ENCODE assay signal across 14 cellular contexts in genomic region chr3:189157232-189158007, GRCh38. TPM values are rescaled to one million over a fixed set of nuclear protein-coding genes. Genes with fewer than 3 reads are reported as not detected.
DNase-seq lines count a peak whose midpoint lies in the region; ATAC-seq and TF ChIP-seq lines count a peak whose summit lies in the region.
"Had no signal": no experiment of that assay in that cellular context is flagged by ENCODE, and none has a peak within 500 bp of the region (broad histone marks: within the 10 kb centered on the region; RNA-seq: fewer than 3 reads in every experiment).

No MANE protein-coding gene starts in this region.

- intact Hi-C loops in psoas muscle (cut with DNase I) = no loop called here

- no peaks in the 10 kb centered on the region for H3K4me1 ChIP-seq in psoas muscle
- H3K4me1 ChIP-seq in effector memory CD4-positive, alpha-beta T cell (ENCODE audit: control insufficient read depth, insufficient read depth, low read length, poor library complexity, severe bottlenecking) = no peaks in the 10 kb centered on the region
- H3K4me1 ChIP-seq: A549, BE2C had no signal

- H3K4me3 ChIP-seq in epithelial cell of esophagus (ENCODE audit: low read length) = no peak overlapping the region
- H3K4me3 ChIP-seq in psoas muscle = no peak overlapping the region
- no peak overlapping the region for H3K4me3 ChIP-seq in effector memory CD4-positive, alpha-beta T cell (ENCODE audit: insufficient read depth, low read depth, low read length, poor library complexity, severe bottlenecking)
- H3K4me3 ChIP-seq: A549 had no signal

- no peaks in the 10 kb centered on the region for H3K27me3 ChIP-seq in psoas muscle (ENCODE audit: insufficient read depth in 3 of 3, low read length in 2 of 3)
- no peaks in the 10 kb centered on the region for H3K27me3 ChIP-seq in effector memory CD4-positive, alpha-beta T cell (replicated peaks; ENCODE audit: control insufficient read depth, insufficient read depth, low read length, poor library complexity, severe bottlenecking)
- H3K27me3 ChIP-seq: BE2C had no signal

- H3K27ac ChIP-seq in psoas muscle = peak overlapping the region; percentile 14
- no peak overlapping the region for H3K27ac ChIP-seq in effector memory CD4-positive, alpha-beta T cell (ENCODE audit: insufficient read depth, low read length, poor library complexity, severe bottlenecking)
- H3K27ac ChIP-seq: A549, C4-2B had no signal

- no peak for TF ChIP-seq CTCF in epithelial cell of esophagus (IDR thresholded peaks at IDR 0.05; ENCODE audit: insufficient read depth, low read depth, low read length, missing control alignments)
- TF ChIP-seq CTCF in psoas muscle (IDR thresholded peaks at IDR 0.05) = no peak

- 68 to 81% (median 68%) methylated on average over 11 of the region's 11 CpGs for WGBS in psoas muscle, 3 donors

- no peaks in the 10 kb centered on the region for H3K36me3 ChIP-seq in psoas muscle (ENCODE audit: insufficient read depth in 1 of 2, low read depth in 1 of 2)
- H3K36me3 ChIP-seq in effector memory CD4-positive, alpha-beta T cell (ENCODE audit: control insufficient read depth, insufficient read depth, low read length) = no peaks in the 10 kb centered on the region
- H3K36me3 ChIP-seq: BE2C had no signal

- H3K9me3 ChIP-seq in psoas muscle = no peaks in the 10 kb centered on the region
- H3K9me3 ChIP-seq in effector memory CD4-positive, alpha-beta T cell (ENCODE audit: control insufficient read depth, low read length) = no peaks in the 10 kb centered on the region
- H3K9me3 ChIP-seq: A549, BE2C, Caco-2 had no signal

- DNase-seq in G401 (ENCODE audit: low spot score) (peak; percentile 100), SK-MEL-5 (ENCODE audit: low read depth, low spot score) (peak; percentile 15), epithelial cell of esophagus (ENCODE audit: low read depth) (peak; percentile 13), psoas muscle (no peak), SHP77 treated with DMSO at 0.1 percent for 48 hours (lab: John Stamatoyannopoulos, UW) (no peak)
- DNase-seq in effector memory CD4-positive, alpha-beta T cell = no peak
- no peak for DNase-seq in stimulated activated CD4-positive, alpha-beta T cell treated with anti-CD3 and anti-CD28 coated beads, Interleukin-15, amount 100 ng/mL, for 24 hours
- DNase-seq: BE2C; Caco-2; CD4-positive, alpha-beta memory T cell; DND-41 had no signal

- in situ Hi-C loops in G401 (cut with HindIII; ENCODE audit: low sequenced_read_pairs) = no loop called here
- in situ Hi-C loops in SK-MEL-5 (cut with HindIII; ENCODE audit: low pct_unique_long_range_greater_than_20kb, low sequenced_read_pairs) = no loop called here

- peak; percentile 44 to 54 (median 48) for ATAC-seq in psoas muscle
- ATAC-seq: A549, HCT116 had no signal

RNA-seq across cellular contexts. Expression of gene TPRG1, which starts 14.4 kb away (rescaled TPM):
- total RNA-seq in G401 (2014; rRNA removed; shearing (Covaris generic)) = not detected in 2 replicates
- total RNA-seq in SK-MEL-5 (2014; rRNA removed; shearing (Covaris generic)) = 0.45 TPM in 1 of 2 replicates, not detected in the other
- not detected in 2 replicates for polyA plus RNA-seq in SK-MEL-5 (2015; cell fraction: cytosol; rRNA removed)
- not detected in 2 replicates for polyA plus RNA-seq in SK-MEL-5 (2015; cell fraction: nucleus; rRNA removed)
- total RNA-seq in psoas muscle = 10 to 100 TPM in 3 of 4 donors, 1 to 10 TPM in 1; 6.1 to 24.5 (median 11.9) TPM
- polyA plus RNA-seq in psoas muscle = 1 to 10 TPM in 2 of 3 donors, under 1 TPM in 1; 0.78 to 9.9 (median 1.6) TPM

Comparison
In these comparisons a context has a peak if more than half of its experiments do, and no peak if none do; other contexts are left out.
1. DNase-seq: peak in G401 (single experiment), SK-MEL-5 (single experiment) and epithelial cell of esophagus (single experiment); none in psoas muscle (0 of 2), SHP77 treated with DMSO at 0.1 percent for 48 hours (single experiment), effector memory CD4-positive, alpha-beta T cell (0 of 3) and stimulated activated CD4-positive, alpha-beta T cell treated with anti-CD3 and anti-CD28 coated beads, Interleukin-15, amount 100 ng/mL, for 24 hours (single experiment).